In the genomic region with DNA sequence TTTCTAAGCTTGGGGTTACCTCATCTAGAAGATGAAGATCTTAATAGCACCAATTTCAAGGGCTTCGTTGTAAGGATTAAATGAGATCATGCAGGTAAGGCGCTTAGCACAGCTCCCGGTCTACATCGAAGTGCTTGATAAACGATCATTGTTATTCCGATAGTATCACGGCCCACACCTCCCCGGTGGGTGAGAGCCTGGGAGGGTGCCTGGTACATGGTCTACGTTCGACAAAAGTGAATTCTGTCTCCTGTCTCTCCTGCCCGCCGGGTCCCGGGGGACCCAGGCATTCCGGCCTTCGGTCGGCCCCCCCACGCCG, we compare ENCODE assay signal across 2 cellular contexts.
A peak's percentile ranks its signal among the peaks of the same experiment; 100 is the strongest.
TF ChIP-seq lines count a peak whose summit lies in the region.

No MANE protein-coding gene starts in this region.

TF ChIP-seq in GM23338, 12 proteins besides CTCF, POLR2A, EP300 and RAD21:
- TF ChIP-seq ZNF331 (CRISPR knock-in tag; IDR thresholded peaks at IDR 0.05; ENCODE audit: low read depth) (no peak), CREB1 (CRISPR knock-in tag; IDR thresholded peaks at IDR 0.05; ENCODE audit: low read depth) (no peak), POLR2AphosphoS5 (IDR thresholded peaks at IDR 0.05; ENCODE audit: low read depth) (no peak), EZH2 (IDR thresholded peaks at IDR 0.05; ENCODE audit: low read depth, unreplicated experiment) (no peak)
- TF ChIP-seq, protein P1, sequence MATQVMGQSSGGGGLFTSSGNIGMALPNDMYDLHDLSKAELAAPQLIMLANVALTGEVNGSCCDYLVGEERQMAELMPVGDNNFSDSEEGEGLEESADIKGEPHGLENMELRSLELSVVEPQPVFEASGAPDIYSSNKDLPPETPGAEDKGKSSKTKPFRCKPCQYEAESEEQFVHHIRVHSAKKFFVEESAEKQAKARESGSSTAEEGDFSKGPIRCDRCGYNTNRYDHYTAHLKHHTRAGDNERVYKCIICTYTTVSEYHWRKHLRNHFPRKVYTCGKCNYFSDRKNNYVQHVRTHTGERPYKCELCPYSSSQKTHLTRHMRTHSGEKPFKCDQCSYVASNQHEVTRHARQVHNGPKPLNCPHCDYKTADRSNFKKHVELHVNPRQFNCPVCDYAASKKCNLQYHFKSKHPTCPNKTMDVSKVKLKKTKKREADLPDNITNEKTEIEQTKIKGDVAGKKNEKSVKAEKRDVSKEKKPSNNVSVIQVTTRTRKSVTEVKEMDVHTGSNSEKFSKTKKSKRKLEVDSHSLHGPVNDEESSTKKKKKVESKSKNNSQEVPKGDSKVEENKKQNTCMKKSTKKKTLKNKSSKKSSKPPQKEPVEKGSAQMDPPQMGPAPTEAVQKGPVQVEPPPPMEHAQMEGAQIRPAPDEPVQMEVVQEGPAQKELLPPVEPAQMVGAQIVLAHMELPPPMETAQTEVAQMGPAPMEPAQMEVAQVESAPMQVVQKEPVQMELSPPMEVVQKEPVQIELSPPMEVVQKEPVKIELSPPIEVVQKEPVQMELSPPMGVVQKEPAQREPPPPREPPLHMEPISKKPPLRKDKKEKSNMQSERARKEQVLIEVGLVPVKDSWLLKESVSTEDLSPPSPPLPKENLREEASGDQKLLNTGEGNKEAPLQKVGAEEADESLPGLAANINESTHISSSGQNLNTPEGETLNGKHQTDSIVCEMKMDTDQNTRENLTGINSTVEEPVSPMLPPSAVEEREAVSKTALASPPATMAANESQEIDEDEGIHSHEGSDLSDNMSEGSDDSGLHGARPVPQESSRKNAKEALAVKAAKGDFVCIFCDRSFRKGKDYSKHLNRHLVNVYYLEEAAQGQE (IDR thresholded peaks at IDR 0.05; ENCODE audit: unreplicated experiment): no peak
- TF ChIP-seq, protein P2, sequence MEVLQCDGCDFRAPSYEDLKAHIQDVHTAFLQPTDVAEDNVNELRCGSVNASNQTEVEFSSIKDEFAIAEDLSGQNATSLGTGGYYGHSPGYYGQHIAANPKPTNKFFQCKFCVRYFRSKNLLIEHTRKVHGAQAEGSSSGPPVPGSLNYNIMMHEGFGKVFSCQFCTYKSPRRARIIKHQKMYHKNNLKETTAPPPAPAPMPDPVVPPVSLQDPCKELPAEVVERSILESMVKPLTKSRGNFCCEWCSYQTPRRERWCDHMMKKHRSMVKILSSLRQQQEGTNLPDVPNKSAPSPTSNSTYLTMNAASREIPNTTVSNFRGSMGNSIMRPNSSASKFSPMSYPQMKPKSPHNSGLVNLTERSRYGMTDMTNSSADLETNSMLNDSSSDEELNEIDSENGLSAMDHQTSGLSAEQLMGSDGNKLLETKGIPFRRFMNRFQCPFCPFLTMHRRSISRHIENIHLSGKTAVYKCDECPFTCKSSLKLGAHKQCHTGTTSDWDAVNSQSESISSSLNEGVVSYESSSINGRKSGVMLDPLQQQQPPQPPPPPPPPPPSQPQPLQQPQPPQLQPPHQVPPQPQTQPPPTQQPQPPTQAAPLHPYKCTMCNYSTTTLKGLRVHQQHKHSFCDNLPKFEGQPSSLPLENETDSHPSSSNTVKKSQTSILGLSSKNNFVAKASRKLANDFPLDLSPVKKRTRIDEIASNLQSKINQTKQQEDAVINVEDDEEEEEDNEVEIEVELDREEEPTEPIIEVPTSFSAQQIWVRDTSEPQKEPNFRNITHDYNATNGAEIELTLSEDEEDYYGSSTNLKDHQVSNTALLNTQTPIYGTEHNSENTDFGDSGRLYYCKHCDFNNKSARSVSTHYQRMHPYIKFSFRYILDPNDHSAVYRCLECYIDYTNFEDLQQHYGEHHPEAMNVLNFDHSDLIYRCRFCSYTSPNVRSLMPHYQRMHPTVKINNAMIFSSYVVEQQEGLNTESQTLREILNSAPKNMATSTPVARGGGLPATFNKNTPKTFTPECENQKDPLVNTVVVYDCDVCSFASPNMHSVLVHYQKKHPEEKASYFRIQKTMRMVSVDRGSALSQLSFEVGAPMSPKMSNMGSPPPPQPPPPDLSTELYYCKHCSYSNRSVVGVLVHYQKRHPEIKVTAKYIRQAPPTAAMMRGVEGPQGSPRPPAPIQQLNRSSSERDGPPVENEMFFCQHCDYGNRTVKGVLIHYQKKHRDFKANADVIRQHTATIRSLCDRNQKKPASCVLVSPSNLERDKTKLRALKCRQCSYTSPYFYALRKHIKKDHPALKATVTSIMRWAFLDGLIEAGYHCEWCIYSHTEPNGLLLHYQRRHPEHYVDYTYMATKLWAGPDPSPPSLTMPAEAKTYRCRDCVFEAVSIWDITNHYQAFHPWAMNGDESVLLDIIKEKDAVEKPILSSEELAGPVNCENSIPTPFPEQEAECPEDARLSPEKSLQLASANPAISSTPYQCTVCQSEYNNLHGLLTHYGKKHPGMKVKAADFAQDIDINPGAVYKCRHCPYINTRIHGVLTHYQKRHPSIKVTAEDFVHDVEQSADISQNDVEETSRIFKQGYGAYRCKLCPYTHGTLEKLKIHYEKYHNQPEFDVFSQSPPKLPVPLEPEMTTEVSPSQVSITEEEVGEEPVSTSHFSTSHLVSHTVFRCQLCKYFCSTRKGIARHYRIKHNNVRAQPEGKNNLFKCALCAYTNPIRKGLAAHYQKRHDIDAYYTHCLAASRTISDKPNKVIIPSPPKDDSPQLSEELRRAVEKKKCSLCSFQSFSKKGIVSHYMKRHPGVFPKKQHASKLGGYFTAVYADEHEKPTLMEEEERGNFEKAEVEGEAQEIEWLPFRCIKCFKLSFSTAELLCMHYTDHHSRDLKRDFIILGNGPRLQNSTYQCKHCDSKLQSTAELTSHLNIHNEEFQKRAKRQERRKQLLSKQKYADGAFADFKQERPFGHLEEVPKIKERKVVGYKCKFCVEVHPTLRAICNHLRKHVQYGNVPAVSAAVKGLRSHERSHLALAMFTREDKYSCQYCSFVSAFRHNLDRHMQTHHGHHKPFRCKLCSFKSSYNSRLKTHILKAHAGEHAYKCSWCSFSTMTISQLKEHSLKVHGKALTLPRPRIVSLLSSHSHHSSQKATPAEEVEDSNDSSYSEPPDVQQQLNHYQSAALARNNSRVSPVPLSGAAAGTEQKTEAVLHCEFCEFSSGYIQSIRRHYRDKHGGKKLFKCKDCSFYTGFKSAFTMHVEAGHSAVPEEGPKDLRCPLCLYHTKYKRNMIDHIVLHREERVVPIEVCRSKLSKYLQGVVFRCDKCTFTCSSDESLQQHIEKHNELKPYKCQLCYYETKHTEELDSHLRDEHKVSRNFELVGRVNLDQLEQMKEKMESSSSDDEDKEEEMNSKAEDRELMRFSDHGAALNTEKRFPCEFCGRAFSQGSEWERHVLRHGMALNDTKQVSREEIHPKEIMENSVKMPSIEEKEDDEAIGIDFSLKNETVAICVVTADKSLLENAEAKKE (CRISPR knock-in tag; IDR thresholded peaks at IDR 0.05): no peak

TF ChIP-seq in K562, 482 proteins besides CTCF, POLR2A, EP300 and RAD21:
- TF ChIP-seq C11orf30 (IDR thresholded peaks at IDR 0.05; ENCODE audit: low read depth) (no peak), ZFX (CRISPR knock-in tag; IDR thresholded peaks at IDR 0.05) (0 out of 2 replicates have a peak, but pooled peaks have one; percentile 1), JUND (IDR thresholded peaks at IDR 0.05; ENCODE audit: borderline replicate concordance, low read depth, low read length) (no peak), JUND (tag; IDR thresholded peaks at IDR 0.05; ENCODE audit: borderline replicate concordance, low read depth, low read length) (no peak)
